9 cellular contexts compared by ENCODE assay signal in the genomic region with DNA sequence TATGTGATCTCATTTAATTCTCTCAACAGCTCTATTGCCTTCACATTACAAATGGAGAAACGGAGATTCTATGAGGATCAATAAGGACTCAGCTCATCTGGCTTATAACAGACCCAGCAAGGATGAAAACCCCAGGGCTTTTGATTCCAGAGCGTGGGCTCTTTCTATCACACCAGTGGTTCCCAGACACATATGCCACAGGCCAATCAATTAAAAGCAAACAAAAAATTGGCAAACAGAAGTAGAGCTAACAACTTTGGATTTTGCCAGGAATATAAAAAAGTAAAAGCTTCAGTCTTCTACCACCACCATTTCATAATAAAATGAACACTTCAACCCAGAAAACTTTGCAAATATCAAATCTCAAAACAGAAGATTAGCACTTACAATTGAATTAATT.
"Had no signal": no experiment of that assay in that cellular context is flagged by ENCODE, and none has a peak within 500 bp of the region (broad histone marks: within the 10 kb centered on the region; RNA-seq: fewer than 3 reads in every experiment).

No MANE protein-coding gene starts in this region.

- H3K9me3 Mint-ChIP-seq: HFFc6 had no signal

- H3K9me3 ChIP-seq: HAP-1 had no signal

- H3K27ac Mint-ChIP-seq: HFFc6 had no signal

- H3K36me3 ChIP-seq: HAP-1 had no signal

- H2AFZ ChIP-seq: GM23248 had no signal

- ATAC-seq: HCT116, K562 had no signal

- DNase-seq: GM23248, GOT3, H7, HFFc6, IMR-90 had no signal

- H3K4me3 Mint-ChIP-seq: HFFc6 had no signal

- H3K4me3 ChIP-seq: GM23248, HAP-1, K562 had no signal

- H3K9ac ChIP-seq: GM23248 had no signal

- H3K27ac ChIP-seq: GM23248, HL-60 had no signal

- FAIRE-seq: K562 had no signal
